In genomic region chr11:86459002-86459385, GRCh38 we compare ENCODE assay signal across 2 cellular contexts.
TF ChIP-seq lines count a peak whose summit lies in the region.

No MANE protein-coding gene starts in this region.

TF ChIP-seq in endothelial cell of umbilical vein, 7 proteins besides CTCF, POLR2A, EP300 and RAD21:
- TF ChIP-seq FOS (IDR thresholded peaks at IDR 0.05; ENCODE audit: borderline replicate concordance, insufficient read depth, low read length) (peak; percentile 41), JUN (IDR thresholded peaks at IDR 0.05; ENCODE audit: borderline replicate concordance, insufficient read depth, insufficient read length, low read depth) (no peak)

TF ChIP-seq in GM12891, 5 proteins besides CTCF, POLR2A, EP300 and RAD21:
- TF ChIP-seq SPI1 (IDR thresholded peaks at IDR 0.05; ENCODE audit: low read depth, low read length), result no peak
- no peak for TF ChIP-seq TAF1 (IDR thresholded peaks at IDR 0.05; ENCODE audit: low read depth, low read length)
- TF ChIP-seq PAX5 (IDR thresholded peaks at IDR 0.05; ENCODE audit: insufficient read depth, low read length, severe bottlenecking), result no peak
- no peak for TF ChIP-seq POU2F2 (IDR thresholded peaks at IDR 0.05; ENCODE audit: low read depth, low read length)
- TF ChIP-seq POLR2AphosphoS5 (IDR thresholded peaks at IDR 0.05; ENCODE audit: low read depth, low read length), result no peak
